ENCODE assay signal across 1 cellular context in the genomic region with DNA sequence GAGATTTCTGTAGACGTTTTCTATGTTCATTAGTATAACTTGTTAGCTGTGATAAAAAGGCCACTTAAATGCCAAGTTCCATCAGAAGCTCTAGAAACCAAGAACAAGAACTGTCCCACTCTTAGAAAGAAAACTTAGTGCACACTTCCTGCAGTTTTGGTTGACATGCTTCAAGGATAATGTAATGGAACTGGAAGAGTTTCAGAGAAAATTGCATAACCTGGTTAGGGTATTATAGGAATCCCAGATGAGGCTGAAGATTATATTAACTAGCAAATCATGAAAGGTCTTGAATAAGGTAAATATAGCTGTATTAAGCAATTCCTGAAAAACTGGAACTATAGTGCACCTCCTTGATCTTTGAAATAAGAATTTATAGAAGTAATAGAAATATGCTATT.
TF ChIP-seq lines count a peak whose summit lies in the region.

No MANE protein-coding gene starts in this region.

TF ChIP-seq in HCT116, 20 proteins besides CTCF, POLR2A, EP300 and RAD21 (continued from another document):
- TF ChIP-seq, protein P1, sequence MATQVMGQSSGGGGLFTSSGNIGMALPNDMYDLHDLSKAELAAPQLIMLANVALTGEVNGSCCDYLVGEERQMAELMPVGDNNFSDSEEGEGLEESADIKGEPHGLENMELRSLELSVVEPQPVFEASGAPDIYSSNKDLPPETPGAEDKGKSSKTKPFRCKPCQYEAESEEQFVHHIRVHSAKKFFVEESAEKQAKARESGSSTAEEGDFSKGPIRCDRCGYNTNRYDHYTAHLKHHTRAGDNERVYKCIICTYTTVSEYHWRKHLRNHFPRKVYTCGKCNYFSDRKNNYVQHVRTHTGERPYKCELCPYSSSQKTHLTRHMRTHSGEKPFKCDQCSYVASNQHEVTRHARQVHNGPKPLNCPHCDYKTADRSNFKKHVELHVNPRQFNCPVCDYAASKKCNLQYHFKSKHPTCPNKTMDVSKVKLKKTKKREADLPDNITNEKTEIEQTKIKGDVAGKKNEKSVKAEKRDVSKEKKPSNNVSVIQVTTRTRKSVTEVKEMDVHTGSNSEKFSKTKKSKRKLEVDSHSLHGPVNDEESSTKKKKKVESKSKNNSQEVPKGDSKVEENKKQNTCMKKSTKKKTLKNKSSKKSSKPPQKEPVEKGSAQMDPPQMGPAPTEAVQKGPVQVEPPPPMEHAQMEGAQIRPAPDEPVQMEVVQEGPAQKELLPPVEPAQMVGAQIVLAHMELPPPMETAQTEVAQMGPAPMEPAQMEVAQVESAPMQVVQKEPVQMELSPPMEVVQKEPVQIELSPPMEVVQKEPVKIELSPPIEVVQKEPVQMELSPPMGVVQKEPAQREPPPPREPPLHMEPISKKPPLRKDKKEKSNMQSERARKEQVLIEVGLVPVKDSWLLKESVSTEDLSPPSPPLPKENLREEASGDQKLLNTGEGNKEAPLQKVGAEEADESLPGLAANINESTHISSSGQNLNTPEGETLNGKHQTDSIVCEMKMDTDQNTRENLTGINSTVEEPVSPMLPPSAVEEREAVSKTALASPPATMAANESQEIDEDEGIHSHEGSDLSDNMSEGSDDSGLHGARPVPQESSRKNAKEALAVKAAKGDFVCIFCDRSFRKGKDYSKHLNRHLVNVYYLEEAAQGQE (IDR thresholded peaks at IDR 0.05; ENCODE audit: low read depth), result no peak
- TF ChIP-seq FOSL1 (IDR thresholded peaks at IDR 0.05; ENCODE audit: low read depth) (no peak), CBX3 (IDR thresholded peaks at IDR 0.05; ENCODE audit: low read depth) (no peak), SIN3A (IDR thresholded peaks at IDR 0.05; ENCODE audit: low read depth) (no peak), SRF (IDR thresholded peaks at IDR 0.05; ENCODE audit: low read depth) (no peak), POLR2AphosphoS5 (IDR thresholded peaks at IDR 0.05; ENCODE audit: low read depth, low read length) (no peak), ELF1 (IDR thresholded peaks at IDR 0.05; ENCODE audit: borderline replicate concordance, low read depth) (no peak), CEBPB (IDR thresholded peaks at IDR 0.05; ENCODE audit: low read depth) (no peak)
